Comparison of ENCODE assay signal across 8 cellular contexts in genomic region chr7:38215734-38216670, GRCh38. TPM values are rescaled to one million over a fixed set of nuclear protein-coding genes. Genes with fewer than 3 reads are reported as not detected.
DNase-seq lines count a peak whose midpoint lies in the region; ATAC-seq and TF ChIP-seq lines count a peak whose summit lies in the region.

No MANE protein-coding gene starts in this region.

- H3K4me3 Mint-ChIP-seq in IgD-negative memory B cell, result no peak overlapping the region
- H3K4me3 Mint-ChIP-seq in activated T-cell treated with anti-CD3 and anti-CD28 coated beads, Interleukin-2, amount 50 U/mL, for 4 hours, result peak overlapping the region; percentile 9

- H3K14ac ChIP-seq in neuronal stem cell (ENCODE audit: low read length), result no peak overlapping the region

- H4K91ac ChIP-seq in neuronal stem cell (ENCODE audit: low read depth, low read length, poor library complexity), result no peak overlapping the region

- no peak overlapping the region for H2BK12ac ChIP-seq in neuronal stem cell (ENCODE audit: low read length)

- H4K20me1 ChIP-seq in DND-41 (ENCODE audit: insufficient read depth, low read length), result no peaks in the 10 kb centered on the region
- H4K20me1 ChIP-seq in PC-9 (ENCODE audit: insufficient read depth), result no peaks in the 10 kb centered on the region

- POLR2A ChIA-PET in PC-9 (lab: Charles Lee; ENCODE audit: unreplicated experiment), result no interaction called here

- no peak overlapping the region for H3K23ac ChIP-seq in neuronal stem cell (ENCODE audit: low read depth, low read length, poor library complexity)

- H4K8ac ChIP-seq in neuronal stem cell (ENCODE audit: low read depth, low read length), result no peak overlapping the region

- H3K9me3 Mint-ChIP-seq in IgD-negative memory B cell, result no peaks in the 10 kb centered on the region
- no peaks in the 10 kb centered on the region for H3K9me3 Mint-ChIP-seq in activated T-cell treated with anti-CD3 and anti-CD28 coated beads, Interleukin-2, amount 50 U/mL, for 4 hours

- no peaks in the 10 kb centered on the region for H3F3A ChIP-seq in PC-9 (ENCODE audit: insufficient read depth, low read depth)

- peak; percentile 95 for ATAC-seq in DND-41 (ENCODE audit: insufficient read depth, low read depth)
- ATAC-seq in GM21717 (IDR thresholded peaks at IDR 0.05; ENCODE audit: unreplicated experiment), result peak; percentile 82
- ATAC-seq in activated T-cell treated with anti-CD3 and anti-CD28 coated beads, Interleukin-2, amount 50 U/mL, for 4 hours, result peak; percentile 61 to 93

- H3K79me1 ChIP-seq in neuronal stem cell (ENCODE audit: low read depth, low read length), result no peaks in the 10 kb centered on the region

- H2BK15ac ChIP-seq in neuronal stem cell (ENCODE audit: low read length), result no peak overlapping the region

- peak; percentile 97 for TF ChIP-seq CTCF in DND-41 (IDR thresholded peaks at IDR 0.05; ENCODE audit: borderline replicate concordance, extremely low read depth, low read length, poor library complexity, severe bottlenecking)
- TF ChIP-seq CTCF in PC-9 (conservative IDR thresholded peaks at IDR 0.05), result peak; percentile 94
- TF ChIP-seq CTCF in fibroblast of the aortic adventitia (IDR thresholded peaks at IDR 0.05; ENCODE audit: insufficient read depth, low read length), result peak; percentile 99

- CTCF ChIA-PET in PC-9 (lab: Charles Lee), result interaction anchor here (0.6 to 1.2 kb wide), 6 partner anchors 19 to 285 kb away, joined by 3 to 8 read pairs (median 4); no protein-coding TSS in a partner anchor

- no peak overlapping the region for H2BK5ac ChIP-seq in neuronal stem cell (ENCODE audit: low read length)

- H3K4me1 Mint-ChIP-seq in IgD-negative memory B cell, result peaks cover 7 to 8% (median 8%) of the 10 kb centered on the region in 3 donors
- peaks cover 43% of the 10 kb centered on the region for H3K4me1 Mint-ChIP-seq in activated T-cell treated with anti-CD3 and anti-CD28 coated beads, Interleukin-2, amount 50 U/mL, for 4 hours (ENCODE audit: low read depth)

- no peaks in the 10 kb centered on the region for H3K9me3 ChIP-seq in DND-41 (ENCODE audit: insufficient read depth, low read length, severe bottlenecking)
- no peaks in the 10 kb centered on the region for H3K9me3 ChIP-seq in PC-9 (ENCODE audit: insufficient read depth, low read depth)
- no peaks in the 10 kb centered on the region for H3K9me3 ChIP-seq in neuronal stem cell (replicated peaks in 1 of 2; ENCODE audit: control insufficient read depth in 2 of 2, insufficient read depth in 1 of 2, low read depth in 1 of 2, low read length in 2 of 2)

- H3K9me2 ChIP-seq in PC-9 (ENCODE audit: insufficient read depth), result no peaks in the 10 kb centered on the region

- WGBS in neuronal stem cell (ENCODE audit: extremely low coverage in 2 of 2, insufficient read length in 2 of 2, insufficient replicate concordance in 1 of 2), 2 donors, result no CpG with 5 or more reads among the region's 5 CpGs

- H3K4me3 ChIP-seq in DND-41 (ENCODE audit: low read depth in 1 of 2, low read length in 2 of 2) (no peak overlapping the region), PC-9 (no peak overlapping the region), fibroblast of the aortic adventitia (ENCODE audit: low read depth, low read length) (no peak overlapping the region), neuronal stem cell (ENCODE audit: low read length in 2 of 2) (no peak overlapping the region)

- H3K4me1 ChIP-seq in DND-41 (ENCODE audit: insufficient read depth, low read length) (peaks cover 14% of the 10 kb centered on the region), PC-9 (replicated peaks; ENCODE audit: insufficient read depth) (no peaks in the 10 kb centered on the region), neuronal stem cell (ENCODE audit: control insufficient read depth in 2 of 2, insufficient read depth in 1 of 2, low read depth in 1 of 2, low read length in 2 of 2) (peaks cover 0 to 4% of the 10 kb centered on the region in 2 donors)

- no TSS peak for BruUV-seq in PC-9 (replicated peaks; lab: Mats Ljungman, UMichigan)

- H3K79me2 ChIP-seq in DND-41 (ENCODE audit: insufficient read depth, low read length) (no peaks in the 10 kb centered on the region), PC-9 (ENCODE audit: low read depth) (no peaks in the 10 kb centered on the region)

- H2BK120ac ChIP-seq in neuronal stem cell (ENCODE audit: low read depth, low read length), result no peak overlapping the region

- intact Hi-C loops in PC-9 (cut with micrococcal nuclease; ENCODE audit: unreplicated experiment), result loop anchor here (10.0 kb wide), 1 partner anchor 51 kb away; no protein-coding TSS in a partner anchor

- H3K27ac ChIP-seq in DND-41 (ENCODE audit: low read length) (peak overlapping the region; percentile 66), PC-9 (no peak overlapping the region), neuronal stem cell (replicated peaks; ENCODE audit: low read length) (no peak overlapping the region)

- H3K27me3 ChIP-seq in DND-41 (ENCODE audit: insufficient read depth, low read length, poor library complexity), result no peaks in the 10 kb centered on the region
- H3K27me3 ChIP-seq in PC-9 (ENCODE audit: insufficient read depth, low read depth), result no peaks in the 10 kb centered on the region
- H3K27me3 ChIP-seq in neuronal stem cell (ENCODE audit: control insufficient read depth in 3 of 3, insufficient read depth in 3 of 3, low read depth in 1 of 3, low read length in 3 of 3), result no peaks in the 10 kb centered on the region

- H3K9ac ChIP-seq in DND-41 (ENCODE audit: low read depth, low read length) (no peak overlapping the region), neuronal stem cell (ENCODE audit: low read depth, low read length, poor library complexity) (no peak overlapping the region)

- H3K36me3 Mint-ChIP-seq in IgD-negative memory B cell, result peaks cover 4% of the 10 kb centered on the region
- peaks cover 28% of the 10 kb centered on the region for H3K36me3 Mint-ChIP-seq in activated T-cell treated with anti-CD3 and anti-CD28 coated beads, Interleukin-2, amount 50 U/mL, for 4 hours (ENCODE audit: insufficient read depth)

- H3K27ac Mint-ChIP-seq in IgD-negative memory B cell, result peak overlapping the region in 2 of 3 donors; percentile 36 to 48

- no peaks in the 10 kb centered on the region for H3K27me3 Mint-ChIP-seq in IgD-negative memory B cell
- no peaks in the 10 kb centered on the region for H3K27me3 Mint-ChIP-seq in activated T-cell treated with anti-CD3 and anti-CD28 coated beads, Interleukin-2, amount 50 U/mL, for 4 hours (ENCODE audit: low read depth)

- H2AFZ ChIP-seq in DND-41 (ENCODE audit: low read depth, low read length), result peak overlapping the region; percentile 27; the same call in 1 of the 2 replicates
- no peak overlapping the region for H2AFZ ChIP-seq in PC-9
- H2AFZ ChIP-seq in neuronal stem cell (ENCODE audit: low read length), result no peak overlapping the region

- no peak overlapping the region for H3K18ac ChIP-seq in neuronal stem cell (ENCODE audit: low read length)

- H3K36me3 ChIP-seq in DND-41 (ENCODE audit: insufficient read depth, low read length), result peaks cover 62% of the 10 kb centered on the region
- no peaks in the 10 kb centered on the region for H3K36me3 ChIP-seq in PC-9 (ENCODE audit: low read depth)
- peaks cover 25 to 96% of the 10 kb centered on the region in 2 donors for H3K36me3 ChIP-seq in neuronal stem cell (replicated peaks in 1 of 2; ENCODE audit: control insufficient read depth in 2 of 2, insufficient read depth in 2 of 2, low read length in 2 of 2)

- DNase-seq in DND-41, result peak; percentile 83
- peak in 1 of 2 experiments; percentile 44 for DNase-seq in PC-9
- DNase-seq in activated T-cell treated with anti-CD3 and anti-CD28 coated beads, Interleukin-2, amount 50 U/mL, for 4 hours, result peak; percentile 70
- peak; percentile 91 for DNase-seq in fibroblast of the aortic adventitia (ENCODE audit: low read depth)
- DNase-seq in neuronal stem cell (ENCODE audit: low spot score), result peak; percentile 71
- peak; percentile 82 for DNase-seq in stromal cell of bone marrow (ENCODE audit: low read depth)

- no peak overlapping the region for H2AK5ac ChIP-seq in neuronal stem cell (ENCODE audit: low read depth, low read length)

- H3K4ac ChIP-seq in neuronal stem cell (ENCODE audit: low read length), result no peak overlapping the region

- H3K4me2 ChIP-seq in DND-41 (ENCODE audit: insufficient read depth, low read length) (peak overlapping the region; percentile 49), PC-9 (no peak overlapping the region), neuronal stem cell (ENCODE audit: insufficient read depth, low read length, poor library complexity, severe bottlenecking) (no peak overlapping the region)

RNA-seq across cellular contexts. Expression of gene STARD3NL, which starts 38.0 kb away (rescaled TPM):
- polyA plus RNA-seq in IgD-negative memory B cell, result 48.9 TPM
- 30.2 and 41.4 TPM in 2 replicates for total RNA-seq in PC-9 (2021)
- 10 to 100 TPM; 30.2 to 31.3 (median 30.7) TPM for total RNA-seq in activated T-cell treated with anti-CD3 and anti-CD28 coated beads, Interleukin-2, amount 50 U/mL, for 4 hours
- total RNA-seq in fibroblast of the aortic adventitia (ENCODE audit: low replicate concordance), result 16.1 and 72.3 TPM in 2 replicates
- polyA plus RNA-seq in neuronal stem cell (2013, experiment 1 of 2), result 52.6 TPM
- polyA plus RNA-seq in neuronal stem cell (2013, experiment 2 of 2), result 53.7 TPM
